Comparison of ENCODE assay signal across 1 cellular context in the genomic region with DNA sequence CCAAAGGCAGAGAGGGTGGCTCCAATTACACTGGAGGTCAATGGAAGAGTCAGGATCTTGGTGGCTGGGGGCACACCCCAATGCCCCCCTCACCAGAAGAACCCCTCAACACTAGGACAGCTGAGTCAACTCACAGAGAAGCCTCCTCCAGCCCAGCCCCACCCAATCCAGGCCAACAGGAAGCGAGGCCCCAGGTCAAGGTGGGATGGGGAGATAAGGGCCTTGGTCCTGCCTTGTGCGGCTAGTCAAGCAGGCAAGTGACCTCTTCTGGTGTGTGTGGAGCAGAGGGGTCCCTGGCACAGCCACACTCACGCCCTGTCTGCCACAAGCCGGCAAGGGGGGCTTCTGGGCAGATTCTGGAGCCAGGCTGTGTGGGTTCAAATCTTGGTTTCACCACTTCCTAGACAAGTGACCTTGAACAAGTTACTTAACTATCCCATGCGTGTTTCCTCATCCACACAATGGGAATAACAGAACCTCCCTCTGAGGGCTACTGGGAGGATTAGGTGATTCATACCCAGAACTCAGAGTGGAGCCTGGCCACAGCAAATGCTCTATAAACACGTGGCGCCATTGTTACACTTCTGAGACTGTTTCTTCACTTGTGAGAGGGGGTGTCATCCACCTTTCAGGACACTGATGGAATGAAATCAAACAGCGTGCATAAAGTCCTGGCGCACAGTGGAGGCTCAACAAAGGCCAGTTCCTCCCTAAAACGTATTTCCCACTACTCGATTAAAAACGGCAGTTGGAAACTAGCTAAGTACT.
TF ChIP-seq lines count a peak whose summit lies in the region.

No MANE protein-coding gene starts in this region.

TF ChIP-seq in HepG2, 621 proteins besides CTCF, POLR2A, EP300 and RAD21 (continued from another document):
- TF ChIP-seq, protein P1, sequence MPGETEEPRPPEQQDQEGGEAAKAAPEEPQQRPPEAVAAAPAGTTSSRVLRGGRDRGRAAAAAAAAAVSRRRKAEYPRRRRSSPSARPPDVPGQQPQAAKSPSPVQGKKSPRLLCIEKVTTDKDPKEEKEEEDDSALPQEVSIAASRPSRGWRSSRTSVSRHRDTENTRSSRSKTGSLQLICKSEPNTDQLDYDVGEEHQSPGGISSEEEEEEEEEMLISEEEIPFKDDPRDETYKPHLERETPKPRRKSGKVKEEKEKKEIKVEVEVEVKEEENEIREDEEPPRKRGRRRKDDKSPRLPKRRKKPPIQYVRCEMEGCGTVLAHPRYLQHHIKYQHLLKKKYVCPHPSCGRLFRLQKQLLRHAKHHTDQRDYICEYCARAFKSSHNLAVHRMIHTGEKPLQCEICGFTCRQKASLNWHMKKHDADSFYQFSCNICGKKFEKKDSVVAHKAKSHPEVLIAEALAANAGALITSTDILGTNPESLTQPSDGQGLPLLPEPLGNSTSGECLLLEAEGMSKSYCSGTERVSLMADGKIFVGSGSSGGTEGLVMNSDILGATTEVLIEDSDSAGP (CRISPR knock-in tag; IDR thresholded peaks at IDR 0.05; ENCODE audit: borderline replicate concordance) = no peak
- TF ChIP-seq SP1 (IDR thresholded peaks at IDR 0.05) (no peak), SP1 (CRISPR knock-in tag; IDR thresholded peaks at IDR 0.05) (no peak), MZF1 (CRISPR knock-in tag; IDR thresholded peaks at IDR 0.05; ENCODE audit: borderline replicate concordance) (no peak), PRPF4 (IDR thresholded peaks at IDR 0.05; ENCODE audit: low read depth, low read length, poor library complexity, severe bottlenecking) (no peak), ZNF3 (CRISPR knock-in tag; IDR thresholded peaks at IDR 0.05) (no peak), TP53 (CRISPR knock-in tag; conservative IDR thresholded peaks at IDR 0.05) (no peak), HINFP (CRISPR knock-in tag; IDR thresholded peaks at IDR 0.05; ENCODE audit: low read depth) (no peak), ZBTB20 (CRISPR knock-in tag; IDR thresholded peaks at IDR 0.05; ENCODE audit: borderline replicate concordance, low read depth) (no peak), PITX1 (CRISPR knock-in tag; IDR thresholded peaks at IDR 0.05) (no peak)
